In the genomic region with DNA sequence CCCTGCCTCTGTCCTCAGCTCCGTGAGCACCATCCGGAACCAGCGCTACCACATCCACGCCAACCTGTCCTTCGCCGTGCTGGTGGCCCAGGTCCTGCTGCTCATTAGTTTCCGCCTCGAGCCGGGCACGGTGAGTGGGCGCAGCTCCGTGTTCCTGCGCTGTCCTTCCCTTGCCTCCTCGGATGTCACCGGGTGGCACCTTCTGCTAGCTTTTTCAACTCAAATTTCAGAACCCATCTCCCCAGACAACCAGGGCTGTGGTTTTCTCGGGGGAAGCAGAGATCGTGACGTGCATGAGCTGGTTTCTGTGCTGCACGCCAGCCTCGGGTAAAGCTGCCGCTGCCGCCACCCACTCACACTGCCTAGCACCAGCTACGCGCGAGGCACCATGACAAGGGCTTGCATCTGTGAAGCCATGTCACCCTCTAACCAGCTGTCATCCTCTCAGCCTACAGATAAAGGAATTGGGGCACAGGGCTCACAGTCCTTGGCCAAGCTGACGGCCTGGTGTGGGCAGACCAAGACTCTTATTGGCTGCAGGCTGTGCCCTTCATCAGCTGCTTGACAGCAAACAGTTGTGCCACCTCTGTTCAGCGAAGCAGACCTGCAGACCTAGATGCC, we compare ENCODE assay signal across 10 cellular contexts.
DNase-seq lines count a peak whose midpoint lies in the region; ATAC-seq lines count a peak whose summit lies in the region.
"Had no signal": no experiment of that assay in that cellular context is flagged by ENCODE, and none has a peak within 500 bp of the region (broad histone marks: within the 10 kb centered on the region; RNA-seq: fewer than 3 reads in every experiment).

No MANE protein-coding gene starts in this region.

- ATAC-seq in GM21360 (IDR thresholded peaks at IDR 0.05; ENCODE audit: unreplicated experiment) (peak; percentile 37), left ventricle myocardium superior (no peak), HG03135 (IDR thresholded peaks at IDR 0.05; ENCODE audit: unreplicated experiment) (no peak)

- intact Hi-C loops in left ventricle myocardium superior (cut with micrococcal nuclease) = no loop called here

- DNase-seq in activated CD8-positive, alpha-beta memory T cell treated with anti-CD3 and anti-CD28 coated beads for 48 hours (ENCODE audit: low read depth in 2 of 3, low spot score in 2 of 3) = peak in 2 of 3 experiments; percentile 21 to 39
- DNase-seq in left ventricle myocardium superior = peak; percentile 17
- peak; percentile 61 to 68 for DNase-seq in stimulated activated CD8-positive, alpha-beta memory T cell treated with anti-CD3 and anti-CD28 coated beads, Interleukin-15, amount 100 ng/mL, for 48 hours (ENCODE audit: low read depth in 2 of 2)
- DNase-seq in NCI-H2227 (lab: John Stamatoyannopoulos, UW; ENCODE audit: unreplicated experiment) = no peak
- no peak for DNase-seq in NCI-H510A (lab: John Stamatoyannopoulos, UW)
- DNase-seq in DMS79 treated with DMSO at 0.1 percent for 48 hours (lab: John Stamatoyannopoulos, UW) = no peak
- DNase-seq: KG1, SK-N-SH had no signal

Comparison
In these comparisons a context has a peak if more than half of its experiments do, and no peak if none do; other contexts are left out.
1. DNase-seq: peak in activated CD8-positive, alpha-beta memory T cell treated with anti-CD3 and anti-CD28 coated beads for 48 hours (2 of 3), left ventricle myocardium superior (single experiment) and stimulated activated CD8-positive, alpha-beta memory T cell treated with anti-CD3 and anti-CD28 coated beads, Interleukin-15, amount 100 ng/mL, for 48 hours (2 of 2); none in NCI-H2227 (single experiment), NCI-H510A (single experiment) and DMS79 treated with DMSO at 0.1 percent for 48 hours (single experiment).